In the genomic region with DNA sequence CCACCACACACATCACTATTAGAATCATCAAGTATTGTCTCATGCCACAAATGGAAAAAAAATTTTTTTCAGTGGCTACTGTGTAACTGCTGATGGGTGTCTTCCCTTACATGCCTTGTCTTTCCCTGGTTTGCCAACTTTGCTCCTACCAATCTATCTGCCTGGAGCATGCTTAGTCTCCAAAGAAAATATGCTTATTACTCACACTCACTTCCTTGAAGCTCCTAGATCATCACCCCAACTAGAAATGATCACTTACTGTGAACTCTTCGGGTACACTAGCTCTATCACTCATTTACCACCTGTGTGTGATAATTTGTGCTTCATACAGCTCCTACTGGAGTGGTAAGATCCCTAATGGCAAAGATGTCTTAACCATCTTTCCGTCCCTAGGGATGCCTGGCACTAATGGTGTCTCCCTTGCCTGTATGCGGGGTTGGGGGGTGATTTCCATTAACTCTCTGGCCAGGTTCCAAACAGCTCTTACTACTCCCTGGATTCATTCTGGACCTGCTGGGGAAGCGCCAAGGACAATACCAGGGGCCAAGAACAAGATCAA, we compare ENCODE assay signal across 8 cellular contexts. TPM values are rescaled to one million over a fixed set of nuclear protein-coding genes. Genes with fewer than 3 reads are reported as not detected.
DNase-seq lines count a peak whose midpoint lies in the region; ATAC-seq and FAIRE-seq lines count a peak whose summit lies in the region.

No MANE protein-coding gene starts in this region.

- H3K9me3 Mint-ChIP-seq in naive thymus-derived CD8-positive, alpha-beta T cell: no peaks in the 10 kb centered on the region

- H3K27me3 Mint-ChIP-seq in naive thymus-derived CD8-positive, alpha-beta T cell: no peaks in the 10 kb centered on the region

- 18 to 19% methylated on average over 4 of the region's 4 CpGs for WGBS in ectodermal cell, 2 experiments

- no peaks in the 10 kb centered on the region for H3K36me3 ChIP-seq in ectodermal cell (ENCODE audit: control insufficient read depth, insufficient read depth, low read length)

- peak overlapping the region; percentile 94 for H3K4me3 ChIP-seq in ectodermal cell (ENCODE audit: insufficient read depth, low read depth, low read length)

- H3K27me3 ChIP-seq in ectodermal cell (ENCODE audit: control insufficient read depth, insufficient read depth, low read length, poor library complexity, severe bottlenecking): no peaks in the 10 kb centered on the region

- H3K36me3 Mint-ChIP-seq in naive thymus-derived CD8-positive, alpha-beta T cell: peaks cover 0 to 19% (median 3%) of the 10 kb centered on the region in 3 donors

- no peak overlapping the region for H3K27ac ChIP-seq in ectodermal cell (ENCODE audit: insufficient read depth, low read depth, low read length, poor library complexity, severe bottlenecking)

- H3K4me3 Mint-ChIP-seq in naive thymus-derived CD8-positive, alpha-beta T cell: peak overlapping the region; percentile 88 to 98 (median 96)

- intact Hi-C loops in cardiac septum (cut with DNase I): loop anchor here (2.0 kb wide), 1 partner anchor 65 kb away; no protein-coding TSS in a partner anchor
- intact Hi-C loops in left ventricle myocardium superior (cut with micrococcal nuclease): no loop called here

- H3K4me1 ChIP-seq in ectodermal cell (ENCODE audit: control insufficient read depth, insufficient read depth, low read length): peaks cover 8% of the 10 kb centered on the region

- no peaks in the 10 kb centered on the region for H3K9me3 ChIP-seq in ectodermal cell (ENCODE audit: control insufficient read depth, low read length)

- no peak for ATAC-seq in left ventricle myocardium superior
- no peak for ATAC-seq in naive thymus-derived CD8-positive, alpha-beta T cell

- DNase-seq in cardiac septum (ENCODE audit: low spot score) (peak; percentile 33), left ventricle myocardium superior (no peak), NCI-H2227 treated with DMSO at 0.1 percent for 48 hours (lab: John Stamatoyannopoulos, UW) (peak; percentile 10), NOMO-1 treated with dmso at 0.1 percent for 144 hours (lab: John Stamatoyannopoulos, UW; ENCODE audit: unreplicated experiment) (no peak), GM19239 (ENCODE audit: insufficient read length, low spot score) (no peak)
- DNase-seq in naive thymus-derived CD8-positive, alpha-beta T cell: peak in 2 of 10 donors; percentile 0 to 2
- DNase-seq in stimulated activated CD4-positive, alpha-beta T cell treated with anti-CD3 and anti-CD28 coated beads, Interleukin-12 subunit alpha, Interleukin-12 subunit beta, amount 100 ng/mL, for 4 hours: no peak

- peak overlapping the region; percentile 86 to 97 (median 95) for H3K27ac Mint-ChIP-seq in naive thymus-derived CD8-positive, alpha-beta T cell

- POLR2A ChIA-PET in naive thymus-derived CD8-positive, alpha-beta T cell (lab: Charles Lee): interaction anchor here (1.0 to 1.8 kb wide), 3 partner anchors 28 to 87 kb away, joined by 3 to 7 read pairs (median 4); a partner anchor contains a TSS

- peaks cover 25 to 52% (median 49%) of the 10 kb centered on the region in 4 donors for H3K4me1 Mint-ChIP-seq in naive thymus-derived CD8-positive, alpha-beta T cell

- FAIRE-seq in GM19239 (lab: Jason Lieb, UNC): no peak

RNA-seq across cellular contexts. Expression of a gene that starts 0.8 kb away (rescaled TPM):
- 6.8 TPM for total RNA-seq in cardiac septum
- total RNA-seq in left ventricle myocardium superior: 6.1 TPM
- 14.5 TPM for polyA plus RNA-seq in ectodermal cell (2013, experiment 1 of 4)
- 23.3 TPM for polyA plus RNA-seq in ectodermal cell (2013, experiment 2 of 4)
- polyA plus RNA-seq in ectodermal cell (2013, experiment 3 of 4): 16.1 TPM
- 15.6 TPM for polyA plus RNA-seq in ectodermal cell (2013, experiment 4 of 4)
- total RNA-seq in naive thymus-derived CD8-positive, alpha-beta T cell: 10 to 100 TPM; 23.6 to 27.1 TPM
- 10 to 100 TPM in 1 of 3 donors, 1 to 10 TPM in 2; 5.3 to 12.4 (median 7.7) TPM for polyA plus RNA-seq in naive thymus-derived CD8-positive, alpha-beta T cell

RNA-seq across cellular contexts. Expression of a gene that starts 27.3 kb away (rescaled TPM):
- total RNA-seq in cardiac septum (3.1 TPM), left ventricle myocardium superior (3.3 TPM)
- 118 TPM for polyA plus RNA-seq in ectodermal cell (2013, experiment 1 of 4)
- polyA plus RNA-seq in ectodermal cell (2013, experiment 2 of 4): 83.3 TPM
- polyA plus RNA-seq in ectodermal cell (2013, experiment 3 of 4): 122 TPM
- 116 TPM for polyA plus RNA-seq in ectodermal cell (2013, experiment 4 of 4)
- total RNA-seq in naive thymus-derived CD8-positive, alpha-beta T cell: 1 to 10 TPM; 4.4 to 5.0 TPM
- 1 to 10 TPM in 2 of 3 donors, under 1 TPM in 1; 0.77 to 2.3 (median 1.2) TPM for polyA plus RNA-seq in naive thymus-derived CD8-positive, alpha-beta T cell

Comparison
In these comparisons a context has a peak if more than half of its experiments do, and no peak if none do; other contexts are left out.
1. DNase-seq: peak in cardiac septum (single experiment) and NCI-H2227 treated with DMSO at 0.1 percent for 48 hours (single experiment); none in left ventricle myocardium superior (single experiment), NOMO-1 treated with dmso at 0.1 percent for 144 hours (single experiment), stimulated activated CD4-positive, alpha-beta T cell treated with anti-CD3 and anti-CD28 coated beads, Interleukin-12 subunit alpha, Interleukin-12 subunit beta, amount 100 ng/mL, for 4 hours (single experiment) and GM19239 (single experiment).